ENCODE assay signal across 18 cellular contexts in the genomic region with DNA sequence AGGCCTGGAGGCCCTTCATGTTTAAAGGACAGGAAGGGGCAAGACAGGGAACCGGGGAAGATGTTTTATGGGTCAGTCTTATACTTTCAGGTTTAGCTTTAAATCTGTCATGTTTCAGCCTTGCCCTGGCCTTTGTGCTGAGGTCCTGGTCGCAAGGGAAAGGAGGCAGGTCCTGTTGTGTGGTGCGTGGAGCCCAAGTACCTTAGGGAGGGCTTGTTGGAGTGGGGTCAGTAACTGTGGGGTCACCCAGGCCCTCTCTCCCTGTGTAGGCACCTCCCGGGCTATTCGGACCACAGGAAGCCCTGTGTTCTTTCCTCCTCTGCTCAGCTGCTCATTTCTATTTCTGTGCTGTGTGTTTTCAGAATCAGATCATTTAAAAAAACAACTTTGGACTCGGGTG. TPM values are rescaled to one million over a fixed set of nuclear protein-coding genes. Genes with fewer than 3 reads are reported as not detected.
DNase-seq lines count a peak whose midpoint lies in the region; ATAC-seq and TF ChIP-seq lines count a peak whose summit lies in the region.
"Had no signal": no experiment of that assay in that cellular context is flagged by ENCODE, and none has a peak within 500 bp of the region (broad histone marks: within the 10 kb centered on the region; RNA-seq: fewer than 3 reads in every experiment).

No MANE protein-coding gene starts in this region.

- H3K27me3 ChIP-seq in dorsolateral prefrontal cortex = no peaks in the 10 kb centered on the region
- H3K27me3 ChIP-seq in WERI-Rb-1 (ENCODE audit: insufficient read depth, low read depth, severe bottlenecking) = no peaks in the 10 kb centered on the region
- H3K27me3 ChIP-seq in brain microvascular endothelial cell (replicated peaks) = no peaks in the 10 kb centered on the region

- H3K4me3 Mint-ChIP-seq in osteocyte (ENCODE audit: unreplicated experiment) = no peak overlapping the region

- ATAC-seq in left cardiac atrium = no peak

- peaks cover 13% of the 10 kb centered on the region for H3K36me3 Mint-ChIP-seq in osteocyte (ENCODE audit: unreplicated experiment)

- H3K36me3 ChIP-seq in WERI-Rb-1 (peaks cover 56% of the 10 kb centered on the region), brain microvascular endothelial cell (replicated peaks) (peaks cover 21% of the 10 kb centered on the region)

- in situ Hi-C loops in brain microvascular endothelial cell (cut with HindIII; ENCODE audit: low pct_ligation_motif_present, low sequenced_read_pairs) = no loop called here

- TF ChIP-seq CTCF in dorsolateral prefrontal cortex (IDR thresholded peaks at IDR 0.05 in 54 of 56, conservative IDR thresholded peaks at IDR 0.05 in 2 of 56; ENCODE audit: low read depth in 1 of 56, partially characterized antibody in 56 of 56) = no peak
- no peak for TF ChIP-seq CTCF in osteocyte (IDR thresholded peaks at IDR 0.05)
- TF ChIP-seq CTCF in WERI-Rb-1 (IDR thresholded peaks at IDR 0.05; ENCODE audit: low read depth, low read length) = no peak
- no peak for TF ChIP-seq CTCF in brain microvascular endothelial cell (IDR thresholded peaks at IDR 0.05; ENCODE audit: low read depth, low read length, missing control alignments)

- intact Hi-C loops in left cardiac atrium (cut with DNase I) = no loop called here
- intact Hi-C loops in cardiac septum (cut with DNase I) = no loop called here
- intact Hi-C loops in dorsolateral prefrontal cortex (cut with DNase I) = no loop called here

- H3K9me3 Mint-ChIP-seq in osteocyte (ENCODE audit: unreplicated experiment) = no peaks in the 10 kb centered on the region

- DNase-seq in left cardiac atrium = peak; percentile 2
- no peak for DNase-seq in cardiac septum (ENCODE audit: low spot score)
- DNase-seq in dorsolateral prefrontal cortex = peak in 5 of 10 donors; percentile 2 to 27 (median 9)
- no peak for DNase-seq in osteocyte (ENCODE audit: extremely low spot score, unreplicated experiment)
- no peak for DNase-seq in NCI-H2029 treated with DMSO at 0.1 percent for 48 hours (lab: John Stamatoyannopoulos, UW)
- no peak for DNase-seq in activated naive CD4-positive, alpha-beta T cell treated with Interleukin-2 at 50 U/mL for 16 hours
- DNase-seq in WERI-Rb-1 = no peak
- DNase-seq in brain microvascular endothelial cell = no peak
- DNase-seq: 8988T, DND-41, HCEC 1CT, NCI-H1930, NCI-H2171 treated with DMSO at 0.1 percent for 48 hours, NCI-H446 treated with DMSO at 0.1 percent for 48 hours, NCI-H748 treated with DMSO at 0.1 percent for 48 hours, Right ventricle myocardium superior had no signal

- peak overlapping the region; percentile 48 for H3K27ac Mint-ChIP-seq in osteocyte (ENCODE audit: unreplicated experiment)

- no peaks in the 10 kb centered on the region for H3K9me3 ChIP-seq in WERI-Rb-1 (ENCODE audit: severe bottlenecking)

- H3K27me3 Mint-ChIP-seq in osteocyte (ENCODE audit: unreplicated experiment) = no peaks in the 10 kb centered on the region

- H3K4me1 Mint-ChIP-seq in osteocyte (ENCODE audit: unreplicated experiment) = peaks cover 9% of the 10 kb centered on the region

- peak overlapping the region in 33 of 59 donors; percentile 1 to 73 (median 42) for H3K27ac ChIP-seq in dorsolateral prefrontal cortex
- H3K27ac ChIP-seq in WERI-Rb-1 = no peak overlapping the region
- H3K27ac ChIP-seq in brain microvascular endothelial cell = no peak overlapping the region
- H3K27ac ChIP-seq: HL-60, SK-N-MC had no signal

- no peak overlapping the region for H3K4me3 ChIP-seq in dorsolateral prefrontal cortex
- H3K4me3 ChIP-seq in WERI-Rb-1 (ENCODE audit: low read depth, low read length) = no peak overlapping the region
- no peak overlapping the region for H3K4me3 ChIP-seq in brain microvascular endothelial cell (ENCODE audit: low read depth, low read length)
- H3K4me3 ChIP-seq: SK-N-MC had no signal

RNA-seq across cellular contexts. Expression of a gene that starts 42.7 kb away (rescaled TPM):
- 100 to 1,000 TPM; 247 to 329 TPM for total RNA-seq in left cardiac atrium
- 554 TPM for total RNA-seq in cardiac septum
- total RNA-seq in dorsolateral prefrontal cortex = 100 to 1,000 TPM; 402 to 682 (median 476) TPM
- 206 and 209 TPM in 2 replicates for total RNA-seq in osteocyte

Comparison
In these comparisons a context has a peak if more than half of its experiments do, and no peak if none do; other contexts are left out.
1. H3K27ac ChIP-seq: peak in dorsolateral prefrontal cortex (33 of 59); none in WERI-Rb-1 (single experiment) and brain microvascular endothelial cell (single experiment).